ENCODE assay signal across 9 cellular contexts in the genomic region with DNA sequence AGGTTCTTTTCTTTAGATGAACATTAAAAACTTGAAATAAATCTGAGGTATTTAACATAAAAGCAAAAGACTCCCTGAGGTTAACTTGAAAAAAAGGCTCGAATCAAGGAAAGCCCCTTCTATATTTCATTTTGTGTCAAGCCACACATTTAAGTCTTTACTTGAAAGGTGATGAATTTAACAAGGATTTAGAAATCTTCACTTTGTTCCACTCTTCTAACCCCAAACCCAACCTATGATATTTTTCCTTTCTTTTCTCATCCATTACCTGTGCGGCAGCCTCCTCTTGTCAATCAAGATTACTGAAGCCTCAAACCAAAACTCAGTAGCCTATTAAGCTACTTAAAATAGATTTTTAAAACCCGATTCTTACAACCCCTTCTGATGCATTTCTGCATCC. TPM values are rescaled to one million over a fixed set of nuclear protein-coding genes. Genes with fewer than 3 reads are reported as not detected.
"Had no signal": no experiment of that assay in that cellular context is flagged by ENCODE, and none has a peak within 500 bp of the region (broad histone marks: within the 10 kb centered on the region; RNA-seq: fewer than 3 reads in every experiment).

No MANE protein-coding gene starts in this region.

- H2AFZ ChIP-seq: GM23338 had no signal

- H3K4me3 Mint-ChIP-seq: GM23338, H9 had no signal

- H3K27ac Mint-ChIP-seq: GM23338 had no signal

- DNase-seq: H9, HCEC 1CT, IMR-90 had no signal

- H3K4me3 ChIP-seq: GM23338, K562 had no signal

- H3K4me2 ChIP-seq: GM23338 had no signal

- ATAC-seq: K562 had no signal

- H3K9me3 Mint-ChIP-seq: GM23338, H9 had no signal

- FAIRE-seq: H1, H54, HTR-8/SVneo, K562 had no signal

RNA-seq across cellular contexts. Expression of gene C1QTNF9B, which starts 41.9 kb away (rescaled TPM):
- total RNA-seq: H1, H9, HT-29 had no signal
